ENCODE assay signal across 8 cellular contexts in genomic region chr11:44538375-44539054, GRCh38. TPM values are rescaled to one million over a fixed set of nuclear protein-coding genes. Genes with fewer than 3 reads are reported as not detected.
DNase-seq lines count a peak whose midpoint lies in the region; ATAC-seq and TF ChIP-seq lines count a peak whose summit lies in the region.

No MANE protein-coding gene starts in this region.

- H2BK12ac ChIP-seq in mesenchymal stem cell (ENCODE audit: low read length in 2 of 2) = no peak overlapping the region

- peak overlapping the region in 1 of 2 experiments; percentile 18 for H3K18ac ChIP-seq in mesenchymal stem cell (ENCODE audit: low read depth in 1 of 2, low read length in 2 of 2)

- WGBS in mesenchymal stem cell = 27% methylated on average over 21 of the region's 21 CpGs

- H3K4me2 ChIP-seq in mesenchymal stem cell (ENCODE audit: low read length, poor library complexity, severe bottlenecking) = peak overlapping the region; percentile 27

- no peak overlapping the region for H3K23ac ChIP-seq in mesenchymal stem cell (ENCODE audit: low read length in 2 of 2)

- H4K8ac ChIP-seq in mesenchymal stem cell (ENCODE audit: low read length) = no peak overlapping the region

- H3K4me3 ChIP-seq in AG04449 (ENCODE audit: low read depth, low read length) (no peak overlapping the region), mesenchymal stem cell (ENCODE audit: insufficient read depth in 1 of 2, low read depth in 1 of 2, low read length in 2 of 2) (no peak overlapping the region)

- H2AFZ ChIP-seq in mesenchymal stem cell (ENCODE audit: low read depth, low read length) = no peak overlapping the region

- no peak overlapping the region for H2BK120ac ChIP-seq in mesenchymal stem cell (ENCODE audit: low read depth, low read length)

- TF ChIP-seq CTCF in AG04449 (IDR thresholded peaks at IDR 0.05; ENCODE audit: insufficient read depth, low read length, missing control alignments) = peak; percentile 95

- DNase-seq in AG04449 (ENCODE audit: low read depth, low spot score) (no peak), NCI-H82 treated with DMSO at 0.1 percent for 48 hours (lab: John Stamatoyannopoulos, UW; ENCODE audit: unreplicated experiment) (peak; percentile 14), mesenchymal stem cell (peak; percentile 73)
- peak; percentile 80 to 84 for DNase-seq in activated CD4-positive, alpha-beta T cell treated with anti-CD3 and anti-CD28 coated beads, Interleukin-2, amount 50 U/mL, for 48 hours
- DNase-seq in effector CD8-positive, alpha-beta T cell (lab: John Stamatoyannopoulos, UW) = peak; percentile 40
- peak; percentile 40 to 41 for DNase-seq in stimulated activated CD8-positive, alpha-beta memory T cell treated with anti-CD3 and anti-CD28 coated beads, Interleukin-2, amount 100 ng/mL, for 1 hour (ENCODE audit: low read depth in 2 of 2)

- peaks cover 4% of the 10 kb centered on the region for H3K4me1 ChIP-seq in mesenchymal stem cell (ENCODE audit: control insufficient read depth, insufficient read depth, low read depth, low read length)

- peak overlapping the region; percentile 19 for H2BK15ac ChIP-seq in mesenchymal stem cell (ENCODE audit: low read depth, poor library complexity, severe bottlenecking)

- POLR2A ChIA-PET in AG04449 (lab: Yijun Ruan, JAX) = no interaction called here

- H4K91ac ChIP-seq in mesenchymal stem cell (ENCODE audit: low read length) = no peak overlapping the region

- H3K36me3 ChIP-seq in mesenchymal stem cell (ENCODE audit: control insufficient read depth in 1 of 2, insufficient read depth in 2 of 2, low read depth in 1 of 2, low read length in 2 of 2) = no peaks in the 10 kb centered on the region

- no peak overlapping the region for H2BK5ac ChIP-seq in mesenchymal stem cell (ENCODE audit: low read depth, low read length, poor library complexity, severe bottlenecking)

- peak; percentile 58 for ATAC-seq in GM18873 (IDR thresholded peaks at IDR 0.05; ENCODE audit: low FRiP score, unreplicated experiment)
- peak; percentile 59 for ATAC-seq in HG03521 (IDR thresholded peaks at IDR 0.05; ENCODE audit: unreplicated experiment)

- no peak overlapping the region for H3K9ac ChIP-seq in mesenchymal stem cell (ENCODE audit: low read length)

- CTCF ChIA-PET in AG04449 (lab: Yijun Ruan, JAX) = interaction anchor here (0.6 to 8.8 kb wide), 31 partner anchors 9 to 1535 kb away, joined by 3 to 166 read pairs (median 5); partner anchors contain the start of gene EXT2

- H3K14ac ChIP-seq in mesenchymal stem cell (ENCODE audit: low read length in 2 of 2) = no peak overlapping the region

- H3K27ac ChIP-seq in mesenchymal stem cell (ENCODE audit: low read length, poor library complexity, severe bottlenecking) = no peak overlapping the region

- no peaks in the 10 kb centered on the region for H3K9me3 ChIP-seq in mesenchymal stem cell (ENCODE audit: control insufficient read depth, low read length)

- no peak overlapping the region for H2AK5ac ChIP-seq in mesenchymal stem cell (ENCODE audit: low read length, severe bottlenecking)

- no peaks in the 10 kb centered on the region for H3K79me1 ChIP-seq in mesenchymal stem cell (replicated peaks; ENCODE audit: low read length, poor library complexity, severe bottlenecking)

- H3K4ac ChIP-seq in mesenchymal stem cell (ENCODE audit: low read depth in 1 of 2, low read length in 2 of 2) = no peak overlapping the region

- H3K27me3 ChIP-seq in mesenchymal stem cell (ENCODE audit: control insufficient read depth in 1 of 2, insufficient read depth in 1 of 2, low read length in 2 of 2) = peaks cover 32 to 67% of the 10 kb centered on the region in 2 experiments

RNA-seq across cellular contexts. Expression of gene CD82, which starts 26.9 kb away (rescaled TPM):
- 196 TPM for polyA plus RNA-seq in mesenchymal stem cell (2013, experiment 1 of 2)
- 194 TPM for polyA plus RNA-seq in mesenchymal stem cell (2013, experiment 2 of 2)
